1 cellular context compared by ENCODE assay signal in genomic region chr9:6619909-6620308, GRCh38.
TF ChIP-seq lines count a peak whose summit lies in the region.

No MANE protein-coding gene starts in this region.

TF ChIP-seq in GM12878, 131 proteins besides CTCF, POLR2A, EP300 and RAD21 (continued from another document):
- TF ChIP-seq CUX1 (IDR thresholded peaks at IDR 0.05; ENCODE audit: insufficient replicate concordance, low read depth, low read length): no peak
- TF ChIP-seq IRF5 (IDR thresholded peaks at IDR 0.05; ENCODE audit: borderline replicate concordance): no peak
- no peak for TF ChIP-seq HSF1 (IDR thresholded peaks at IDR 0.05; ENCODE audit: low read depth, low read length)
- no peak for TF ChIP-seq IRF4 (IDR thresholded peaks at IDR 0.05; ENCODE audit: low read depth, low read length)
- no peak for TF ChIP-seq ZNF24 (IDR thresholded peaks at IDR 0.05)
- no peak for TF ChIP-seq SP1 (IDR thresholded peaks at IDR 0.05; ENCODE audit: low read depth, low read length)
